ENCODE assay signal across 1 cellular context in the genomic region with DNA sequence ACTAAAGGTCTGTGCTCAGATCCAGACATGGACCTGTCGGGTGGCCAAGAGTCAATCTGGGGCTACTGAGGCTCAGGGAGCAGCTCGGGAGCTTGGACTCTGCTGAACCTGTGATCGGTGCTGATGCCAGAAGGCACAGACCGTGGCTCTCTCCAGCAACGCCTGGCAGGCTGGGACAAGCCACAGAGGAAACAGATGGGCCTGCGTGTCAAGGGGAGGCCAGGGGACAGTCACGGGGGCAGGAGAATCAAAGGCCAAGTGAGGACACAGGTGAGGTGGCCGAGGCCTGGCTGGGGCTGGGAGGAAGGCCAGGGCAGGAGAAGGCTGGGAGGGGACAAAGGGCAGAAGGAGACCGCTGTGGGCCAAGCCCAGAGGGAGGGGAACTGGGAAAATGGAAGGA.
A peak's percentile ranks its signal among the peaks of the same experiment; 100 is the strongest.
TF ChIP-seq lines count a peak whose summit lies in the region.

No MANE protein-coding gene starts in this region.

TF ChIP-seq in HepG2, 621 proteins besides CTCF, POLR2A, EP300 and RAD21 (continued from another document and continues in another):
- TF ChIP-seq RXRB (CRISPR knock-in tag; IDR thresholded peaks at IDR 0.05; ENCODE audit: borderline replicate concordance) (peak; percentile 100), ZMYM4 (CRISPR knock-in tag; IDR thresholded peaks at IDR 0.05) (peak; percentile 66), GABPA (IDR thresholded peaks at IDR 0.05; ENCODE audit: low read depth, low read length) (no peak), GABPA (CRISPR knock-in tag; IDR thresholded peaks at IDR 0.05; ENCODE audit: low read depth) (no peak), ZNF350 (CRISPR knock-in tag; IDR thresholded peaks at IDR 0.05; ENCODE audit: borderline replicate concordance, low read depth) (peak; percentile 40; the same call in 1 of the 2 replicates), PHF21A (CRISPR knock-in tag; IDR thresholded peaks at IDR 0.05) (0 out of 2 replicates have a peak, but pooled peaks have one; percentile 42), XRCC5 (optimal IDR thresholded peaks at IDR 0.05; ENCODE audit: low read length) (peak; percentile 26), ZNF274 (CRISPR knock-in tag; IDR thresholded peaks at IDR 0.05) (0 out of 2 replicates have a peak, but pooled peaks have one; percentile 52), KLF16 (CRISPR knock-in tag; IDR thresholded peaks at IDR 0.05) (peak in 1 of 2 experiments; percentile 9; a peak in 1 of 4 replicates), PREB (CRISPR knock-in tag; IDR thresholded peaks at IDR 0.05) (no peak), BCL6 (CRISPR knock-in tag; IDR thresholded peaks at IDR 0.05) (peak; percentile 61), ZNF644 (CRISPR knock-in tag; IDR thresholded peaks at IDR 0.05; ENCODE audit: low read depth) (0 out of 2 replicates have a peak, but pooled peaks have one; percentile 20), ZFX (CRISPR knock-in tag; IDR thresholded peaks at IDR 0.05; ENCODE audit: low read depth) (peak; percentile 81), ZNF451 (CRISPR knock-in tag; IDR thresholded peaks at IDR 0.05) (peak; percentile 70; the same call in 1 of the 2 replicates), MTA1 (CRISPR knock-in tag; IDR thresholded peaks at IDR 0.05; ENCODE audit: borderline replicate concordance) (peak; percentile 73; the same call in 1 of the 2 replicates), KDM2A (CRISPR knock-in tag; IDR thresholded peaks at IDR 0.05; ENCODE audit: borderline replicate concordance, low read depth) (peak; percentile 56), ZNF136 (CRISPR knock-in tag; IDR thresholded peaks at IDR 0.05; ENCODE audit: low read depth) (no peak), ZSCAN25 (CRISPR knock-in tag; IDR thresholded peaks at IDR 0.05) (0 out of 2 replicates have a peak, but pooled peaks have one; percentile 26), ZNF580 (CRISPR knock-in tag; IDR thresholded peaks at IDR 0.05; ENCODE audit: borderline replicate concordance, low read depth) (0 out of 2 replicates have a peak, but pooled peaks have one; percentile 30), HOXD1 (CRISPR knock-in tag; IDR thresholded peaks at IDR 0.05) (0 out of 2 replicates have a peak, but pooled peaks have one; percentile 1), RBM22 (optimal IDR thresholded peaks at IDR 0.05; ENCODE audit: low read length) (no peak), ZMYM3 (CRISPR knock-in tag; IDR thresholded peaks at IDR 0.05) (peak; percentile 38; the same call in 1 of the 2 replicates), ARNTL (CRISPR knock-in tag; IDR thresholded peaks at IDR 0.05) (no peak), HNF1B (CRISPR knock-in tag; IDR thresholded peaks at IDR 0.05) (peak; percentile 57; the same call in 1 of the 2 replicates), NFE2L2 (IDR thresholded peaks at IDR 0.05; ENCODE audit: low read length) (no peak), HNF1A (IDR thresholded peaks at IDR 0.05; ENCODE audit: low read depth) (no peak), HNF1A (CRISPR knock-in tag; IDR thresholded peaks at IDR 0.05; ENCODE audit: borderline replicate concordance) (no peak), SOX13 (IDR thresholded peaks at IDR 0.05) (no peak), SOX13 (CRISPR knock-in tag; conservative IDR thresholded peaks at IDR 0.05 in 1 of 2, IDR thresholded peaks at IDR 0.05 in 1 of 2) (no peak; a peak in 1 of 4 replicates), ETV5 (CRISPR knock-in tag; IDR thresholded peaks at IDR 0.05; ENCODE audit: borderline replicate concordance) (0 out of 2 replicates have a peak, but pooled peaks have one; percentile 28), CAMTA2 (CRISPR knock-in tag; IDR thresholded peaks at IDR 0.05; ENCODE audit: borderline replicate concordance) (no peak)
- TF ChIP-seq, protein P1, sequence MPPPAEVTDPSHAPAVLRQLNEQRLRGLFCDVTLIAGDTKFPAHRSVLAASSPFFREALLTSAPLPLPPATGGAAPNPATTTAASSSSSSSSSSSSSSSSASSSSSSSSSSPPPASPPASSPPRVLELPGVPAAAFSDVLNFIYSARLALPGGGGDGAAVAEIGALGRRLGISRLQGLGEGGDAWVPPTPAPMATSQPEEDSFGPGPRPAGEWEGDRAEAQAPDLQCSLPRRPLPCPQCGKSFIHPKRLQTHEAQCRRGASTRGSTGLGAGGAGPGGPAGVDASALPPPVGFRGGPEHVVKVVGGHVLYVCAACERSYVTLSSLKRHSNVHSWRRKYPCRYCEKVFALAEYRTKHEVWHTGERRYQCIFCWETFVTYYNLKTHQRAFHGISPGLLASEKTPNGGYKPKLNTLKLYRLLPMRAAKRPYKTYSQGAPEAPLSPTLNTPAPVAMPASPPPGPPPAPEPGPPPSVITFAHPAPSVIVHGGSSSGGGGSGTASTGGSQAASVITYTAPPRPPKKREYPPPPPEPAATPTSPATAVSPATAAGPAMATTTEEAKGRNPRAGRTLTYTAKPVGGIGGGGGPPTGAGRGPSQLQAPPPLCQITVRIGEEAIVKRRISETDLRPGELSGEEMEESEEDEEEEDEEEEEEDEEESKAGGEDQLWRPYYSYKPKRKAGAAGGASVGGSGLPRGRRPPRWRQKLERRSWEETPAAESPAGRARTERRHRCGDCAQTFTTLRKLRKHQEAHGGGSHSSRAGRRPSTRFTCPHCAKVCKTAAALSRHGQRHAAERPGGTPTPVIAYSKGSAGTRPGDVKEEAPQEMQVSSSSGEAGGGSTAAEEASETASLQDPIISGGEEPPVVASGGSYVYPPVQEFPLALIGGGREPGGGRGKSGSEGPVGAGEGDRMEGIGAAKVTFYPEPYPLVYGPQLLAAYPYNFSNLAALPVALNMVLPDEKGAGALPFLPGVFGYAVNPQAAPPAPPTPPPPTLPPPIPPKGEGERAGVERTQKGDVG (CRISPR knock-in tag; IDR thresholded peaks at IDR 0.05; ENCODE audit: borderline replicate concordance): no peak
- TF ChIP-seq, protein P2, sequence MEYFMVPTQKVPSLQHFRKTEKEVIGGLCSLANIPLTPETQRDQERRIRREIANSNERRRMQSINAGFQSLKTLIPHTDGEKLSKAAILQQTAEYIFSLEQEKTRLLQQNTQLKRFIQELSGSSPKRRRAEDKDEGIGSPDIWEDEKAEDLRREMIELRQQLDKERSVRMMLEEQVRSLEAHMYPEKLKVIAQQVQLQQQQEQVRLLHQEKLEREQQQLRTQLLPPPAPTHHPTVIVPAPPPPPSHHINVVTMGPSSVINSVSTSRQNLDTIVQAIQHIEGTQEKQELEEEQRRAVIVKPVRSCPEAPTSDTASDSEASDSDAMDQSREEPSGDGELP (IDR thresholded peaks at IDR 0.05; ENCODE audit: borderline replicate concordance, low read depth): peak; percentile 78; the same call in 1 of the 2 replicates
- TF ChIP-seq, protein P3, sequence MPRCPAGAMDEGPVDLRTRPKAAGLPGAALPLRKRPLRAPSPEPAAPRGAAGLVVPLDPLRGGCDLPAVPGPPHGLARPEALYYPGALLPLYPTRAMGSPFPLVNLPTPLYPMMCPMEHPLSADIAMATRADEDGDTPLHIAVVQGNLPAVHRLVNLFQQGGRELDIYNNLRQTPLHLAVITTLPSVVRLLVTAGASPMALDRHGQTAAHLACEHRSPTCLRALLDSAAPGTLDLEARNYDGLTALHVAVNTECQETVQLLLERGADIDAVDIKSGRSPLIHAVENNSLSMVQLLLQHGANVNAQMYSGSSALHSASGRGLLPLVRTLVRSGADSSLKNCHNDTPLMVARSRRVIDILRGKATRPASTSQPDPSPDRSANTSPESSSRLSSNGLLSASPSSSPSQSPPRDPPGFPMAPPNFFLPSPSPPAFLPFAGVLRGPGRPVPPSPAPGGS (CRISPR knock-in tag; IDR thresholded peaks at IDR 0.05): 0 out of 2 replicates have a peak, but pooled peaks have one; percentile 38
- TF ChIP-seq, protein P4, sequence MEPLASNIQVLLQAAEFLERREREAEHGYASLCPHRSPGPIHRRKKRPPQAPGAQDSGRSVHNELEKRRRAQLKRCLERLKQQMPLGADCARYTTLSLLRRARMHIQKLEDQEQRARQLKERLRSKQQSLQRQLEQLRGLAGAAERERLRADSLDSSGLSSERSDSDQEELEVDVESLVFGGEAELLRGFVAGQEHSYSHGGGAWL (CRISPR knock-in tag; IDR thresholded peaks at IDR 0.05): peak; percentile 40; the same call in 1 of the 2 replicates
